ENCODE assay signal across 12 cellular contexts in genomic region chr5:179606910-179607448, GRCh38. TPM values are rescaled to one million over a fixed set of nuclear protein-coding genes. Genes with fewer than 3 reads are reported as not detected.
DNase-seq lines count a peak whose midpoint lies in the region; ATAC-seq and TF ChIP-seq lines count a peak whose summit lies in the region.
"Had no signal": no experiment of that assay in that cellular context is flagged by ENCODE, and none has a peak within 500 bp of the region (broad histone marks: within the 10 kb centered on the region; RNA-seq: fewer than 3 reads in every experiment).

No MANE protein-coding gene starts in this region.

- no peak for DNase-seq in activated CD4-positive, alpha-beta memory T cell treated with anti-CD3 and anti-CD28 coated beads, Interleukin-2, amount 10 ng/mL, durations not matched to agents 7 days and 5 days
- DNase-seq in activated CD4-positive, alpha-beta memory T cell treated with anti-CD3 and anti-CD28 coated beads for 36 hours: no peak
- DNase-seq in T-cell: no peak
- DNase-seq in heart left ventricle: no peak
- peak; percentile 62 for DNase-seq in spleen
- no peak for DNase-seq in NCI-H2196 (lab: John Stamatoyannopoulos, UW; ENCODE audit: unreplicated experiment)
- DNase-seq: activated CD8-positive, alpha-beta memory T cell treated with anti-CD3 and anti-CD28 coated beads for 24 hours; left colon; NCI-H1930; retina had no signal

- intact Hi-C loops in activated CD4-positive, alpha-beta memory T cell treated with anti-CD3 and anti-CD28 coated beads for 36 hours (cut with micrococcal nuclease): no loop called here
- intact Hi-C loops in heart left ventricle (cut with DNase I): no loop called here
- intact Hi-C loops in spleen (cut with DNase I; ENCODE audit: low total_unique reads): no loop called here

- H3K4me1 ChIP-seq in heart left ventricle (peaks cover 0 to 41% (median 16%) of the 10 kb centered on the region in 12 donors), spleen (peaks cover 0 to 62% (median 30%) of the 10 kb centered on the region in 6 donors)

- H3K27me3 ChIP-seq in heart left ventricle (no peaks in the 10 kb centered on the region), spleen (replicated peaks in 1 of 7) (no peaks in the 10 kb centered on the region)

- TF ChIP-seq CTCF in heart left ventricle (IDR thresholded peaks at IDR 0.05): no peak
- TF ChIP-seq CTCF in spleen (IDR thresholded peaks at IDR 0.05 in 8 of 11, conservative IDR thresholded peaks at IDR 0.05 in 3 of 11): no peak

- H3K9me3 ChIP-seq in heart left ventricle (no peaks in the 10 kb centered on the region), spleen (no peaks in the 10 kb centered on the region)

- no peaks in the 10 kb centered on the region for H3K9me3 Mint-ChIP-seq in activated CD4-positive, alpha-beta memory T cell treated with anti-CD3 and anti-CD28 coated beads, Interleukin-2, amount 10 ng/mL, durations not matched to agents 7 days and 5 days
- no peaks in the 10 kb centered on the region for H3K9me3 Mint-ChIP-seq in activated CD4-positive, alpha-beta memory T cell treated with anti-CD3 and anti-CD28 coated beads for 36 hours
- H3K9me3 Mint-ChIP-seq in T-cell: no peaks in the 10 kb centered on the region

- TF ChIP-seq POLR2A in heart left ventricle (IDR thresholded peaks at IDR 0.05) (no peak), spleen (IDR thresholded peaks at IDR 0.05) (no peak)

- H3K4me1 Mint-ChIP-seq in activated CD4-positive, alpha-beta memory T cell treated with anti-CD3 and anti-CD28 coated beads, Interleukin-2, amount 10 ng/mL, durations not matched to agents 7 days and 5 days: peaks cover 46% of the 10 kb centered on the region
- H3K4me1 Mint-ChIP-seq in activated CD4-positive, alpha-beta memory T cell treated with anti-CD3 and anti-CD28 coated beads for 36 hours (ENCODE audit: low read depth): peaks cover 32% of the 10 kb centered on the region
- peaks cover 39 to 49% (median 45%) of the 10 kb centered on the region in 3 donors for H3K4me1 Mint-ChIP-seq in T-cell

- H3K4me3 ChIP-seq in heart left ventricle: no peak overlapping the region
- H3K4me3 ChIP-seq in spleen: no peak overlapping the region

- H3K36me3 ChIP-seq in heart left ventricle (peaks cover 4 to 100% (median 97%) of the 10 kb centered on the region in 9 donors), spleen (peaks cover 0 to 100% (median 81%) of the 10 kb centered on the region in 6 donors)

- H3K4me3 Mint-ChIP-seq in activated CD4-positive, alpha-beta memory T cell treated with anti-CD3 and anti-CD28 coated beads, Interleukin-2, amount 10 ng/mL, durations not matched to agents 7 days and 5 days: no peak overlapping the region
- H3K4me3 Mint-ChIP-seq in activated CD4-positive, alpha-beta memory T cell treated with anti-CD3 and anti-CD28 coated beads for 36 hours: no peak overlapping the region
- no peak overlapping the region for H3K4me3 Mint-ChIP-seq in T-cell

- peaks cover 61% of the 10 kb centered on the region for H3K36me3 Mint-ChIP-seq in activated CD4-positive, alpha-beta memory T cell treated with anti-CD3 and anti-CD28 coated beads, Interleukin-2, amount 10 ng/mL, durations not matched to agents 7 days and 5 days (ENCODE audit: low read depth)
- peaks cover 30% of the 10 kb centered on the region for H3K36me3 Mint-ChIP-seq in activated CD4-positive, alpha-beta memory T cell treated with anti-CD3 and anti-CD28 coated beads for 36 hours
- H3K36me3 Mint-ChIP-seq in T-cell: peaks cover 48% of the 10 kb centered on the region

- no peaks in the 10 kb centered on the region for H3K27me3 Mint-ChIP-seq in activated CD4-positive, alpha-beta memory T cell treated with anti-CD3 and anti-CD28 coated beads, Interleukin-2, amount 10 ng/mL, durations not matched to agents 7 days and 5 days
- no peaks in the 10 kb centered on the region for H3K27me3 Mint-ChIP-seq in activated CD4-positive, alpha-beta memory T cell treated with anti-CD3 and anti-CD28 coated beads for 36 hours
- no peaks in the 10 kb centered on the region for H3K27me3 Mint-ChIP-seq in T-cell

- peak in 1 of 4 experiments; percentile 0 for ATAC-seq in T-cell (replicated peaks in 1 of 4)
- peak; percentile 1 to 4 (median 3) for ATAC-seq in heart left ventricle
- no peak for ATAC-seq in HG03135 (IDR thresholded peaks at IDR 0.05; ENCODE audit: unreplicated experiment)
- ATAC-seq in HG03039 (IDR thresholded peaks at IDR 0.05; ENCODE audit: unreplicated experiment): no peak

- H3K27ac ChIP-seq in heart left ventricle (peak overlapping the region in 6 of 12 donors; percentile 33 to 72 (median 42)), spleen (peak overlapping the region in 2 of 8 donors; percentile 50 to 65)

- 70 to 80% (median 73%) methylated on average over 10 to 15 of the region's 15 CpGs for WGBS in heart left ventricle, 4 donors
- WGBS in spleen, 5 donors: 82 to 91% (median 83%) methylated on average over 13 to 15 of the region's 15 CpGs

- POLR2A ChIA-PET in activated CD4-positive, alpha-beta memory T cell treated with anti-CD3 and anti-CD28 coated beads, Interleukin-2, amount 10 ng/mL, durations not matched to agents 7 days and 5 days (lab: Charles Lee): interaction anchor here (2.0 to 21.4 kb wide), 2 partner anchors 12 to 48 kb away, joined by 7 to 378 read pairs; partner anchors contain the start of gene HNRNPH1
- POLR2A ChIA-PET in activated CD4-positive, alpha-beta memory T cell treated with anti-CD3 and anti-CD28 coated beads for 36 hours (lab: Charles Lee): no interaction called here
- POLR2A ChIA-PET in T-cell (lab: Charles Lee): interaction anchor here in 1 of 2 donors (0.5 kb wide), 1 partner anchor 724 kb away, joined by 3 read pairs; no protein-coding TSS in a partner anchor

- CTCF ChIA-PET in activated CD4-positive, alpha-beta memory T cell treated with anti-CD3 and anti-CD28 coated beads, Interleukin-2, amount 10 ng/mL, durations not matched to agents 7 days and 5 days (lab: Charles Lee): interaction anchor here (1.4 to 1.8 kb wide), 2 partner anchors 14 to 16 kb away, joined by 4 to 9 read pairs; partner anchors contain the start of gene HNRNPH1
- CTCF ChIA-PET in activated CD4-positive, alpha-beta memory T cell treated with anti-CD3 and anti-CD28 coated beads for 36 hours (lab: Charles Lee): no interaction called here
- CTCF ChIA-PET in T-cell (lab: Charles Lee): no interaction called here

- H3K27ac Mint-ChIP-seq in activated CD4-positive, alpha-beta memory T cell treated with anti-CD3 and anti-CD28 coated beads, Interleukin-2, amount 10 ng/mL, durations not matched to agents 7 days and 5 days: peak overlapping the region; percentile 88
- no peak overlapping the region for H3K27ac Mint-ChIP-seq in activated CD4-positive, alpha-beta memory T cell treated with anti-CD3 and anti-CD28 coated beads for 36 hours
- peak overlapping the region; percentile 22 to 55 for H3K27ac Mint-ChIP-seq in T-cell

RNA-seq across cellular contexts. Expression of gene HNRNPH1, which starts 16.5 kb away (rescaled TPM):
- 100 to 1,000 TPM; 675 to 699 TPM for total RNA-seq in activated CD4-positive, alpha-beta memory T cell treated with anti-CD3 and anti-CD28 coated beads, Interleukin-2, amount 10 ng/mL, durations not matched to agents 7 days and 5 days
- 100 to 1,000 TPM; 604 to 611 TPM for total RNA-seq in activated CD4-positive, alpha-beta memory T cell treated with anti-CD3 and anti-CD28 coated beads for 36 hours
- total RNA-seq in T-cell (1,000 to 10,000 TPM; 1,278 to 2,165 (median 1,301) TPM), heart left ventricle (100 to 1,000 TPM; 106 to 252 (median 178) TPM), spleen (100 to 1,000 TPM; 653 to 931 (median 803) TPM)
- polyA plus RNA-seq in heart left ventricle (100 to 1,000 TPM; 126 to 195 TPM), spleen (100 to 1,000 TPM; 214 to 468 (median 451) TPM)

RNA-seq across cellular contexts. Expression of gene RUFY1, which starts 56.6 kb away (rescaled TPM):
- total RNA-seq in activated CD4-positive, alpha-beta memory T cell treated with anti-CD3 and anti-CD28 coated beads, Interleukin-2, amount 10 ng/mL, durations not matched to agents 7 days and 5 days: 10 to 100 TPM; 36.1 to 39.1 TPM
- 10 to 100 TPM; 30.3 to 34.0 TPM for total RNA-seq in activated CD4-positive, alpha-beta memory T cell treated with anti-CD3 and anti-CD28 coated beads for 36 hours
- 10 to 100 TPM; 35.2 to 63.6 (median 47.7) TPM for total RNA-seq in T-cell
- 10 to 100 TPM; 14.3 to 30.9 (median 22.1) TPM for total RNA-seq in heart left ventricle
- 10 to 100 TPM; 25.0 to 27.8 TPM for polyA plus RNA-seq in heart left ventricle
- total RNA-seq in spleen: 10 to 100 TPM; 59.5 to 89.6 (median 69.3) TPM
- 10 to 100 TPM; 33.9 to 43.2 (median 36.0) TPM for polyA plus RNA-seq in spleen

Comparison
In these comparisons a context has a peak if more than half of its experiments do, and no peak if none do; other contexts are left out.
1. ATAC-seq: peak in heart left ventricle (4 of 4); none in HG03135 (single experiment) and HG03039 (single experiment).